ENCODE assay signal across 8 cellular contexts in genomic region chr5:54743997-54744788, GRCh38.
DNase-seq lines count a peak whose midpoint lies in the region; ATAC-seq and TF ChIP-seq lines count a peak whose summit lies in the region.

No MANE protein-coding gene starts in this region.

- peaks cover 4% of the 10 kb centered on the region for H3F3A ChIP-seq in neural progenitor cell (ENCODE audit: low read depth)

- H2AFZ ChIP-seq in neural progenitor cell (replicated peaks), result peak overlapping the region; percentile 66

- H3K79me2 ChIP-seq in neural progenitor cell (ENCODE audit: low read depth), result no peaks in the 10 kb centered on the region

- peak overlapping the region; percentile 76 for H3K27ac ChIP-seq in neural progenitor cell

- H3K4me1 Mint-ChIP-seq in neural progenitor cell, result peaks cover 13% of the 10 kb centered on the region

- ATAC-seq in GM21786 (IDR thresholded peaks at IDR 0.05; ENCODE audit: unreplicated experiment), result peak; percentile 75
- ATAC-seq in esophagus mucosa, result peak; percentile 83

- no peak overlapping the region for H3K4me3 ChIP-seq in MG63
- no peak overlapping the region for H3K4me3 ChIP-seq in neural progenitor cell

- peak overlapping the region; percentile 19 for H3K4me2 ChIP-seq in neural progenitor cell

- TF ChIP-seq CTCF in neural progenitor cell (IDR thresholded peaks at IDR 0.05), result no peak

- peak overlapping the region; percentile 95 for H3K27ac Mint-ChIP-seq in neural progenitor cell

- peaks cover 5% of the 10 kb centered on the region for H3K27me3 Mint-ChIP-seq in neural progenitor cell (ENCODE audit: insufficient read depth, low read depth)

- DNase-seq in CMK (ENCODE audit: low read depth), result peak; percentile 45
- peak; percentile 82 for DNase-seq in MG63
- DNase-seq in activated CD8-positive, alpha-beta memory T cell treated with anti-CD3 and anti-CD28 coated beads, Interleukin-2, amount 50 U/mL, for 4 hours, result peak; percentile 26
- DNase-seq in neural progenitor cell (ENCODE audit: low spot score), result peak; percentile 48
- peak; percentile 73 for DNase-seq in ureter (ENCODE audit: low spot score)
- DNase-seq in iPS-NIHi7 (ENCODE audit: extremely low spot score), result no peak

- no peaks in the 10 kb centered on the region for H3K36me3 Mint-ChIP-seq in neural progenitor cell

- peaks cover 19% of the 10 kb centered on the region for H3K4me1 ChIP-seq in neural progenitor cell

- H4K20me1 ChIP-seq in neural progenitor cell (ENCODE audit: low read depth), result no peaks in the 10 kb centered on the region

- no peak overlapping the region for H3K9ac ChIP-seq in neural progenitor cell

- H3K4me3 Mint-ChIP-seq in neural progenitor cell, result no peak overlapping the region

- peaks cover 2% of the 10 kb centered on the region for H3K9me3 Mint-ChIP-seq in neural progenitor cell

- H3K36me3 ChIP-seq in MG63 (no peaks in the 10 kb centered on the region), neural progenitor cell (no peaks in the 10 kb centered on the region)

- H3K27me3 ChIP-seq in MG63, result no peaks in the 10 kb centered on the region
- no peaks in the 10 kb centered on the region for H3K27me3 ChIP-seq in neural progenitor cell

- H3K9me3 ChIP-seq in MG63 (no peaks in the 10 kb centered on the region), neural progenitor cell (ENCODE audit: low read depth) (no peaks in the 10 kb centered on the region)
